17 cellular contexts compared by ENCODE assay signal in genomic region chr3:94413721-94414106, GRCh38.
A peak's percentile ranks its signal among the peaks of the same experiment; 100 is the strongest.
DNase-seq lines count a peak whose midpoint lies in the region; ATAC-seq, FAIRE-seq and TF ChIP-seq lines count a peak whose summit lies in the region.
"Had no signal": no experiment of that assay in that cellular context is flagged by ENCODE, and none has a peak within 500 bp of the region (broad histone marks: within the 10 kb centered on the region; RNA-seq: fewer than 3 reads in every experiment).

No MANE protein-coding gene starts in this region.

- H3K36me3 ChIP-seq in Karpas-422 (ENCODE audit: insufficient read depth, low read length) = no peaks in the 10 kb centered on the region
- H3K36me3 ChIP-seq: suprapubic skin had no signal

- H3K4me2 ChIP-seq in Karpas-422 (ENCODE audit: low read depth, low read length, poor library complexity, severe bottlenecking) = no peak overlapping the region

- H3K27me3 ChIP-seq in Karpas-422 (ENCODE audit: low read length) = no peaks in the 10 kb centered on the region
- H3K27me3 ChIP-seq: suprapubic skin had no signal

- no peak overlapping the region for H2AFZ ChIP-seq in Karpas-422 (ENCODE audit: low read length)

- H3K27ac ChIP-seq in Karpas-422 (ENCODE audit: low read length) = no peak overlapping the region
- H3K27ac ChIP-seq: suprapubic skin had no signal

- TF ChIP-seq POLR2A in GM12891 (IDR thresholded peaks at IDR 0.05; ENCODE audit: low read depth, low read length) = no peak

- no peaks in the 10 kb centered on the region for H3K79me2 ChIP-seq in Karpas-422 (ENCODE audit: low read length)

- no peaks in the 10 kb centered on the region for H4K20me1 ChIP-seq in Karpas-422 (ENCODE audit: insufficient read depth, low read depth, low read length)

- TF ChIP-seq CTCF in fibroblast of the aortic adventitia (IDR thresholded peaks at IDR 0.05; ENCODE audit: insufficient read depth, low read length) = no peak

- H3K9ac ChIP-seq in Karpas-422 (ENCODE audit: low read length) = no peak overlapping the region

- H3K4me1 ChIP-seq in Karpas-422 (ENCODE audit: low read length) = no peaks in the 10 kb centered on the region
- H3K4me1 ChIP-seq: suprapubic skin had no signal

- no peaks in the 10 kb centered on the region for H3K9me3 ChIP-seq in Karpas-422 (ENCODE audit: low read length)
- H3K9me3 ChIP-seq: suprapubic skin had no signal

- no peak overlapping the region for H3K4me3 ChIP-seq in fibroblast of the aortic adventitia (ENCODE audit: low read depth, low read length)
- H3K4me3 ChIP-seq in Karpas-422 (ENCODE audit: low read length) = no peak overlapping the region
- H3K4me3 ChIP-seq: suprapubic skin had no signal

- ATAC-seq in SK-N-SH treated with all-trans-retinoic acid at 6 μM for 48 hours (peak; percentile 84), HG03280 (IDR thresholded peaks at IDR 0.05; ENCODE audit: unreplicated experiment) (no peak)
- ATAC-seq: Right ventricle myocardium inferior had no signal

- no peaks in the 10 kb centered on the region for H3K9me2 ChIP-seq in Karpas-422 (replicated peaks; ENCODE audit: insufficient read depth, low read length)

- no peak for FAIRE-seq in urothelium cell line (lab: Jason Lieb, UNC)
- no peak for FAIRE-seq in GM12891 (lab: Jason Lieb, UNC)

- DNase-seq in H4 (ENCODE audit: low spot score) = peak; percentile 52
- peak; percentile 95 for DNase-seq in fibroblast of the aortic adventitia (ENCODE audit: low read depth)
- DNase-seq in urothelium cell line (ENCODE audit: low spot score) = peak; percentile 15
- no peak for DNase-seq in Karpas-422
- no peak for DNase-seq in GM12891 (ENCODE audit: insufficient read length, low spot score)
- DNase-seq: activated CD8-positive, alpha-beta memory T cell treated with anti-CD3 and anti-CD28 coated beads for 24 hours; activated naive CD4-positive, alpha-beta T cell; Calu3; KG1; mesenchymal stem cell; NCI-H1694 treated with DMSO at 0.1 percent for 48 hours; NCI-H69; stimulated activated CD4-positive, alpha-beta T cell treated with anti-CD3 and anti-CD28 coated beads, Interleukin-12 subunit alpha, Interleukin-12 subunit beta, amount 100 ng/mL, for 4 hours had no signal

TF ChIP-seq in SK-N-SH treated with all-trans-retinoic acid at 6 μM for 48 hours, 23 proteins besides CTCF, POLR2A, EP300 and RAD21:
- TF ChIP-seq ARNTL (CRISPR knock-in tag; IDR thresholded peaks at IDR 0.05; ENCODE audit: borderline replicate concordance, low read depth) (no peak), TSHZ2 (CRISPR knock-in tag; IDR thresholded peaks at IDR 0.05) (no peak), ZFP30 (CRISPR knock-in tag; IDR thresholded peaks at IDR 0.05) (no peak), CSRNP3 (CRISPR knock-in tag; IDR thresholded peaks at IDR 0.05) (no peak), ZNF8 (CRISPR knock-in tag; IDR thresholded peaks at IDR 0.05) (no peak), ZC3H10 (CRISPR knock-in tag; IDR thresholded peaks at IDR 0.05) (no peak), ISL1 (CRISPR knock-in tag; IDR thresholded peaks at IDR 0.05) (no peak; the same call in 1 of the 2 replicates), CSDC2 (CRISPR knock-in tag; IDR thresholded peaks at IDR 0.05) (no peak), ESRRG (CRISPR knock-in tag; IDR thresholded peaks at IDR 0.05) (no peak), GLIS3 (CRISPR knock-in tag; IDR thresholded peaks at IDR 0.05) (no peak), ZFP3 (CRISPR knock-in tag; IDR thresholded peaks at IDR 0.05) (no peak)
TF ChIP-seq in SK-N-SH treated with all-trans-retinoic acid at 6 μM for 48 hours: peak in this region for 0.

TF ChIP-seq in GM12891, 5 proteins besides CTCF, POLR2A, EP300 and RAD21:
- TF ChIP-seq SPI1 (IDR thresholded peaks at IDR 0.05; ENCODE audit: low read depth, low read length) (no peak), TAF1 (IDR thresholded peaks at IDR 0.05; ENCODE audit: low read depth, low read length) (no peak), POU2F2 (IDR thresholded peaks at IDR 0.05; ENCODE audit: low read depth, low read length) (no peak), POLR2AphosphoS5 (IDR thresholded peaks at IDR 0.05; ENCODE audit: low read depth, low read length) (no peak), PAX5 (IDR thresholded peaks at IDR 0.05; ENCODE audit: insufficient read depth, low read length, severe bottlenecking) (no peak)

Comparison
In these comparisons a context has a peak if more than half of its experiments do, and no peak if none do; other contexts are left out.
1. DNase-seq: peak in H4 (single experiment), fibroblast of the aortic adventitia (single experiment) and urothelium cell line (single experiment); none in Karpas-422 (single experiment) and GM12891 (single experiment).